In genomic region chr7:117229350-117229749, GRCh38 we compare ENCODE assay signal across 25 cellular contexts.
DNase-seq lines count a peak whose midpoint lies in the region; ATAC-seq, FAIRE-seq and TF ChIP-seq lines count a peak whose summit lies in the region.
"Had no signal": no experiment of that assay in that cellular context is flagged by ENCODE, and none has a peak within 500 bp of the region (broad histone marks: within the 10 kb centered on the region; RNA-seq: fewer than 3 reads in every experiment).

No MANE protein-coding gene starts in this region.

- no peak overlapping the region for H2AFZ ChIP-seq in astrocyte (ENCODE audit: low read depth, low read length)
- H2AFZ ChIP-seq: parathyroid adenoma had no signal

- peaks cover 5% of the 10 kb centered on the region for H3K9me3 Mint-ChIP-seq in astrocyte (ENCODE audit: unreplicated experiment)

- H3K27ac ChIP-seq in astrocyte (ENCODE audit: low read depth, low read length) (no peak overlapping the region), Peyer's patch (no peak overlapping the region)
- H3K27ac ChIP-seq: lower lobe of right lung, parathyroid adenoma, right atrium auricular region, WERI-Rb-1 had no signal

- intact Hi-C loops in sciatic nerve (cut with DNase I): no loop called here

- TF ChIP-seq CTCF in astrocyte (IDR thresholded peaks at IDR 0.05; ENCODE audit: insufficient read depth, low read depth, low read length) (no peak), Peyer's patch (IDR thresholded peaks at IDR 0.05) (no peak)

- no peak for TF ChIP-seq POLR2A in Peyer's patch (IDR thresholded peaks at IDR 0.05)

- no peak overlapping the region for H3K4me3 Mint-ChIP-seq in astrocyte (ENCODE audit: unreplicated experiment)
- H3K4me3 Mint-ChIP-seq: IgD-negative memory B cell; T-helper 2 cell treated with Interferon-gamma antibody and Interleukin-4, amounts not matched to agents 5 μg/mL and 100 μg/mL, for 36 hours had no signal

- H3K9me3 ChIP-seq in astrocyte (ENCODE audit: insufficient read depth, low read depth, low read length) (no peaks in the 10 kb centered on the region), Peyer's patch (no peaks in the 10 kb centered on the region)
- H3K9me3 ChIP-seq: lower lobe of right lung, mucosa of descending colon, right atrium auricular region had no signal

- peaks cover 12% of the 10 kb centered on the region for H3K36me3 Mint-ChIP-seq in astrocyte (ENCODE audit: low read depth, unreplicated experiment)
- H3K36me3 Mint-ChIP-seq: IgD-negative memory B cell had no signal

- peaks cover 19% of the 10 kb centered on the region for H3K4me1 ChIP-seq in astrocyte (ENCODE audit: insufficient read depth, low read length)
- no peaks in the 10 kb centered on the region for H3K4me1 ChIP-seq in Peyer's patch
- H3K4me1 ChIP-seq: lower lobe of right lung, parathyroid adenoma had no signal

- H4K20me1 ChIP-seq in astrocyte (ENCODE audit: insufficient read depth, low read length): no peaks in the 10 kb centered on the region

- no peak overlapping the region for H3K9ac ChIP-seq in astrocyte (ENCODE audit: low read length)
- H3K9ac ChIP-seq: parathyroid adenoma had no signal

- H3K36me3 ChIP-seq in astrocyte (ENCODE audit: insufficient read depth, low read length): no peaks in the 10 kb centered on the region
- H3K36me3 ChIP-seq in Peyer's patch: no peaks in the 10 kb centered on the region
- H3K36me3 ChIP-seq: brain microvascular endothelial cell, lower lobe of right lung, right atrium auricular region, WERI-Rb-1 had no signal

- H3K4me3 ChIP-seq in astrocyte (ENCODE audit: insufficient read depth, low read depth, low read length) (no peak overlapping the region), Peyer's patch (no peak overlapping the region)
- H3K4me3 ChIP-seq: lower lobe of right lung, mucosa of descending colon, right atrium auricular region had no signal

- H3K79me2 ChIP-seq in astrocyte (ENCODE audit: insufficient read depth, low read length): no peaks in the 10 kb centered on the region
- H3K79me2 ChIP-seq: parathyroid adenoma had no signal

- no peaks in the 10 kb centered on the region for H3K27me3 Mint-ChIP-seq in astrocyte (ENCODE audit: low read depth, unreplicated experiment)
- H3K27me3 Mint-ChIP-seq: IgD-negative memory B cell had no signal

- H3K4me2 ChIP-seq in astrocyte (ENCODE audit: low read length): no peak overlapping the region

- H3K27me3 ChIP-seq in astrocyte (ENCODE audit: insufficient read depth, low read length): no peaks in the 10 kb centered on the region
- no peaks in the 10 kb centered on the region for H3K27me3 ChIP-seq in Peyer's patch
- H3K27me3 ChIP-seq: brain microvascular endothelial cell, right atrium auricular region had no signal

- no peak for ATAC-seq in HG03521 (IDR thresholded peaks at IDR 0.05; ENCODE audit: unreplicated experiment)
- no peak for ATAC-seq in sciatic nerve
- ATAC-seq: lower lobe of right lung, mucosa of descending colon had no signal

- no peak for FAIRE-seq in astrocyte (lab: Jason Lieb, UNC)
- FAIRE-seq: GM12892 had no signal

- no peak overlapping the region for H3K27ac Mint-ChIP-seq in astrocyte (ENCODE audit: unreplicated experiment)
- H3K27ac Mint-ChIP-seq: IgD-negative memory B cell; T-helper 2 cell treated with Interferon-gamma antibody and Interleukin-4, amounts not matched to agents 5 μg/mL and 100 μg/mL, for 36 hours had no signal

- peak; percentile 28 for DNase-seq in EH (ENCODE audit: low read depth)
- DNase-seq in LHCN-M2 (ENCODE audit: low read depth): peak; percentile 91
- DNase-seq in astrocyte (ENCODE audit: low read depth): peak; percentile 76
- peak; percentile 99 for DNase-seq in myocyte (ENCODE audit: low read depth)
- no peak for DNase-seq in AG08395 (ENCODE audit: low spot score)
- DNase-seq in Peyer's patch: no peak
- DNase-seq in sciatic nerve (ENCODE audit: low spot score): no peak
- DNase-seq: activated naive CD4-positive, alpha-beta T cell treated with Interleukin-2 at 50 U/mL for 16 hours; brain microvascular endothelial cell; C1 segment of cervical spinal cord; effector CD4-positive, alpha-beta T cell; head of caudate nucleus; lower lobe of right lung; mucosa of descending colon; NCI-H1105 treated with DMSO at 0.1 percent for 48 hours; NCI-H446; stimulated activated CD4-positive, alpha-beta T cell treated with anti-CD3 and anti-CD28 coated beads, Interleukin-4, amount 100 ng/mL, for 4 hours; stimulated activated naive CD4-positive, alpha-beta T cell treated with Interleukin-2 at 50 U/mL for 16 hours; WERI-Rb-1 had no signal

- peaks cover 11% of the 10 kb centered on the region for H3K4me1 Mint-ChIP-seq in astrocyte (ENCODE audit: low read depth, unreplicated experiment)

Comparison
In these comparisons a context has a peak if more than half of its experiments do, and no peak if none do; other contexts are left out.
1. DNase-seq: peak in EH (single experiment), LHCN-M2 (single experiment), astrocyte (single experiment) and myocyte (single experiment); none in AG08395 (single experiment), Peyer's patch (0 of 3) and sciatic nerve (single experiment).